Comparison of ENCODE assay signal across 10 cellular contexts in the genomic region with DNA sequence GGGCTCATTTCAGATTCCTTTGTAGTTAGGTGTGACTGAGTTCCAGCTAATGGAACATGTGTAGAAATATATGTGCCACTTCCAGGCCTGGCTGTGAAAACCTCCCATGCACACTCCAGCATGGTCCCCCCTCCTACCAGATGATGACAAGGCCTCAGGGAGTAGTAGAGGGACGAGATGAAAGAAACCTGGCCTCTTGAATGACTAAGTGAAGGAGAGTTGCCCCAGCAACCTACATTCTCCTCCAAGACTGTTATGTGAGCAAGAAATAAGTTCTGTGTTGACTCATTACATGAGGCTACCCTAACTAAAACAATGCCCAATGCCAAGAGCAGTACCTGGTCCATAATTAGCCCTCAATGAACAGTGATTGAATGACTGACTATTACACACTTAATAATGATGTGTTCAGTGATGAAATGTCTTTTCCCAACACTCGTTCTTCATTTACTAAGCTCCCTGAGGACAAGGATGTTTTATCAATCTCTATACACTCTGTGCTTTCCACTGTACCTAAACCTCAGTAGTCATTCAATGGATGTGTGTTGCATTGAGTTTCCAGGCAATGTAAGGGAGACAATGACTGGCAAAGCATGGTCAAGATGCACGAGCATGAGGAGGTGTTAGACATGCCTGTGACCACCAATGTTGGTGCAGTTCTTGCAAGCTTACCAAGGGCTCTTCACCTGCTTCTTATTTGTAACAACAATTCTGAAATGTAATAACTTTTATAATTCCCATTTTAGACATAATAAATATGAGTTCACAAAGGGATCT.
DNase-seq lines count a peak whose midpoint lies in the region; ATAC-seq and TF ChIP-seq lines count a peak whose summit lies in the region.
"Had no signal": no experiment of that assay in that cellular context is flagged by ENCODE, and none has a peak within 500 bp of the region (broad histone marks: within the 10 kb centered on the region; RNA-seq: fewer than 3 reads in every experiment).

No MANE protein-coding gene starts in this region.

- H3K4me3 Mint-ChIP-seq in natural killer cell treated with Interleukin-12 subunit alpha and Interleukin-12 subunit beta and Interleukin-15 and Interleukin-18, amount 100 ng/mL, for 72 hours, result peak overlapping the region; percentile 36
- no peak overlapping the region for H3K4me3 Mint-ChIP-seq in natural killer cell

- H3K9me3 Mint-ChIP-seq in natural killer cell treated with Interleukin-12 subunit alpha and Interleukin-12 subunit beta and Interleukin-15 and Interleukin-18, amount 100 ng/mL, for 72 hours, result peaks cover 3% of the 10 kb centered on the region
- no peaks in the 10 kb centered on the region for H3K9me3 Mint-ChIP-seq in natural killer cell

- H3K36me3 ChIP-seq in HAP-1 (replicated peaks), result no peaks in the 10 kb centered on the region
- H3K36me3 ChIP-seq: BLaER1 treated with 17β-estradiol and CSF1 and Interleukin-3, amounts not matched to agents 10 nM and 100 nM had no signal

- no peaks in the 10 kb centered on the region for H3K27me3 ChIP-seq in HAP-1 (ENCODE audit: low read depth)
- H3K27me3 ChIP-seq: BLaER1 treated with 17β-estradiol and CSF1 and Interleukin-3, amounts not matched to agents 10 nM and 100 nM had no signal

- no peak overlapping the region for H3K4me3 ChIP-seq in HAP-1
- H3K4me3 ChIP-seq: BLaER1 treated with 17β-estradiol and CSF1 and Interleukin-3, amounts not matched to agents 10 nM and 100 nM had no signal

- H3K36me3 Mint-ChIP-seq in natural killer cell treated with Interleukin-12 subunit alpha and Interleukin-12 subunit beta and Interleukin-15 and Interleukin-18, amount 100 ng/mL, for 72 hours, result peaks cover 19% of the 10 kb centered on the region
- no peaks in the 10 kb centered on the region for H3K36me3 Mint-ChIP-seq in natural killer cell

- H3K27me3 Mint-ChIP-seq in natural killer cell treated with Interleukin-12 subunit alpha and Interleukin-12 subunit beta and Interleukin-15 and Interleukin-18, amount 100 ng/mL, for 72 hours, result no peaks in the 10 kb centered on the region
- no peaks in the 10 kb centered on the region for H3K27me3 Mint-ChIP-seq in natural killer cell (ENCODE audit: low read depth in 2 of 2)

- peak; percentile 70 to 82 for ATAC-seq in natural killer cell treated with Interleukin-12 subunit alpha and Interleukin-12 subunit beta and Interleukin-15 and Interleukin-18, amount 100 ng/mL, for 72 hours
- no peak for ATAC-seq in natural killer cell

- no peak for DNase-seq in natural killer cell treated with Interleukin-12 subunit alpha and Interleukin-12 subunit beta and Interleukin-15 and Interleukin-18, amount 100 ng/mL, for 72 hours (ENCODE audit: low spot score)
- DNase-seq in natural killer cell (no peak), hepatic stellate cell (ENCODE audit: low spot score) (peak; percentile 12), SK-N-DZ (ENCODE audit: low spot score) (no peak), globus pallidus (ENCODE audit: low spot score) (no peak), HAP-1 (ENCODE audit: low spot score in 2 of 2) (no peak), DMS114 treated with DMSO at 0.1 percent for 48 hours (lab: John Stamatoyannopoulos, UW; ENCODE audit: unreplicated experiment) (no peak)
- DNase-seq in activated T-cell treated with anti-CD3 and anti-CD28 coated beads, Interleukin-2, amount 50 U/mL, for 48 hours, result peak; percentile 63 to 68
- DNase-seq: glutamatergic neuron had no signal

- no peak for TF ChIP-seq CTCF in natural killer cell (IDR thresholded peaks at IDR 0.05)

- H3K27ac Mint-ChIP-seq in natural killer cell treated with Interleukin-12 subunit alpha and Interleukin-12 subunit beta and Interleukin-15 and Interleukin-18, amount 100 ng/mL, for 72 hours, result peak overlapping the region in 1 of 2 donors; percentile 94
- H3K27ac Mint-ChIP-seq in natural killer cell, result no peak overlapping the region

- peaks cover 32 to 55% of the 10 kb centered on the region in 2 donors for H3K4me1 Mint-ChIP-seq in natural killer cell treated with Interleukin-12 subunit alpha and Interleukin-12 subunit beta and Interleukin-15 and Interleukin-18, amount 100 ng/mL, for 72 hours (ENCODE audit: low read depth in 2 of 2)
- H3K4me1 Mint-ChIP-seq in natural killer cell, result peaks cover 16 to 18% of the 10 kb centered on the region in 2 donors

- in situ Hi-C loops in HAP-1 (cut with MboI; ENCODE audit: low sequenced_read_pairs), result no loop called here

- intact Hi-C loops in natural killer cell (cut with micrococcal nuclease), result no loop called here

- H3K4me1 ChIP-seq in HAP-1, result no peaks in the 10 kb centered on the region

- no peaks in the 10 kb centered on the region for H3K9me3 ChIP-seq in HAP-1

Comparison
In these comparisons a context has a peak if more than half of its experiments do, and no peak if none do; other contexts are left out.
1. ATAC-seq: peak in natural killer cell treated with Interleukin-12 subunit alpha and Interleukin-12 subunit beta and Interleukin-15 and Interleukin-18, amount 100 ng/mL, for 72 hours (2 of 2); none in natural killer cell (0 of 3).
2. DNase-seq: peak in activated T-cell treated with anti-CD3 and anti-CD28 coated beads, Interleukin-2, amount 50 U/mL, for 48 hours (2 of 2) and hepatic stellate cell (single experiment); none in natural killer cell treated with Interleukin-12 subunit alpha and Interleukin-12 subunit beta and Interleukin-15 and Interleukin-18, amount 100 ng/mL, for 72 hours (single experiment), natural killer cell (single experiment), SK-N-DZ (single experiment), globus pallidus (single experiment), HAP-1 (0 of 2) and DMS114 treated with DMSO at 0.1 percent for 48 hours (single experiment).